Comparison of ENCODE assay signal across 37 cellular contexts in genomic region chr3:153063337-153063736, GRCh38.
"Had no signal": no experiment of that assay in that cellular context is flagged by ENCODE, and none has a peak within 500 bp of the region (broad histone marks: within the 10 kb centered on the region; RNA-seq: fewer than 3 reads in every experiment).

No MANE protein-coding gene starts in this region.

- H3K4me1 ChIP-seq: adrenal gland, body of pancreas, breast epithelium had no signal

- DNase-seq: activated CD4-positive, alpha-beta memory T cell treated with anti-CD3 and anti-CD28 coated beads for 36 hours; activated CD4-positive, alpha-beta T cell treated with anti-CD3 and anti-CD28 coated beads for 1 hour; activated CD4-positive, alpha-beta T cell treated with anti-CD3 and anti-CD28 coated beads for 36 hours; activated CD4-positive, alpha-beta T cell treated with anti-CD3 and anti-CD28 coated beads for 48 hours; activated CD4-positive, alpha-beta T cell treated with anti-CD3 and anti-CD28 coated beads, Interleukin-2, amount 50 U/mL, for 1 hour; activated CD4-positive, alpha-beta T cell treated with anti-CD3 and anti-CD28 coated beads, Interleukin-2, amount 50 U/mL, for 4 hours; activated CD4-positive, CD25-positive, alpha-beta regulatory T cell; activated CD8-positive, alpha-beta memory T cell treated with anti-CD3 and anti-CD28 coated beads, Interleukin-2, amount 50 U/mL, for 4 hours; activated CD8-positive, alpha-beta T cell treated with anti-CD3 and anti-CD28 coated beads for 36 hours; activated effector memory CD4-positive, alpha-beta T cell treated with anti-CD3 and anti-CD28 coated beads, Interleukin-2, amount 50 U/mL, for 16 hours; activated gamma-delta T cell treated with Interleukin-2 at 50 U/mL for 16 hours; activated naive CD4-positive, alpha-beta T cell; activated naive CD4-positive, alpha-beta T cell treated with anti-CD3 and anti-CD28 coated beads for 36 hours; activated naive CD4-positive, alpha-beta T cell treated with anti-CD3 and anti-CD28 coated beads, Interleukin-2, amount 50 U/mL, for 16 hours; activated naive CD8-positive, alpha-beta T cell treated with anti-CD3 and anti-CD28 coated beads for 36 hours; activated T-cell treated with anti-CD3 and anti-CD28 coated beads for 4 hours; activated T-cell treated with anti-CD3 and anti-CD28 coated beads, Interleukin-2, amount 50 U/mL, for 1 hour; activated T-cell treated with anti-CD3 and anti-CD28 coated beads, Interleukin-2, amount 50 U/mL, for 4 hours; activated T-cell treated with anti-CD3 and anti-CD28 coated beads, Interleukin-2, amount 50 U/mL, for 72 hours; adrenal gland; amniotic stem cell; aorta; body of pancreas; brain microvascular endothelial cell; central memory CD4-positive, alpha-beta T cell; T-helper 2 cell; T-helper 9 cell had no signal

- H3K4me3 ChIP-seq: adrenal gland, body of pancreas, breast epithelium had no signal

- FAIRE-seq: astrocyte, colon, TTC549 had no signal

- H3K9me3 Mint-ChIP-seq: activated CD4-positive, alpha-beta memory T cell treated with anti-CD3 and anti-CD28 coated beads for 36 hours; activated CD8-positive, alpha-beta T cell treated with anti-CD3 and anti-CD28 coated beads for 36 hours; activated naive CD4-positive, alpha-beta T cell treated with anti-CD3 and anti-CD28 coated beads for 36 hours; activated naive CD4-positive, alpha-beta T cell treated with anti-CD3 and anti-CD28 coated beads, Interleukin-2, amount 50 U/mL, for 72 hours; activated naive CD8-positive, alpha-beta T cell treated with anti-CD3 and anti-CD28 coated beads for 36 hours; activated T-cell treated with anti-CD3 and anti-CD28 coated beads, Interleukin-2, amount 50 U/mL, for 4 hours; activated T-cell treated with anti-CD3 and anti-CD28 coated beads, Interleukin-2, amount 50 U/mL, for 72 hours; activated T-helper 1 cell treated with anti-CD3 and anti-CD28 coated beads, Interleukin-12 subunit alpha, Interleukin-12 subunit beta, Interleukin-2, Interleukin-4 antibody, amounts not matched to agents 30 ng/mL and 10 ng/mL and 1 ng/mL, durations not matched to agents 14 hours and 24 hours and 36 hours; activated T-helper 17 cell treated with anti-CD3 and anti-CD28 coated beads, Interleukin-2, amount 50 U/mL, for 72 hours; T-helper 2 cell treated with Interferon-gamma antibody and Interleukin-4, amounts not matched to agents 5 μg/mL and 100 μg/mL, for 36 hours had no signal

- H3K4me3 Mint-ChIP-seq: activated CD4-positive, alpha-beta memory T cell treated with anti-CD3 and anti-CD28 coated beads for 36 hours; activated CD4-positive, alpha-beta T cell treated with anti-CD3 and anti-CD28 coated beads for 36 hours; activated CD8-positive, alpha-beta T cell treated with anti-CD3 and anti-CD28 coated beads for 36 hours; activated naive CD4-positive, alpha-beta T cell treated with anti-CD3 and anti-CD28 coated beads for 36 hours; activated naive CD8-positive, alpha-beta T cell treated with anti-CD3 and anti-CD28 coated beads for 36 hours; activated T-cell treated with anti-CD3 and anti-CD28 coated beads, Interleukin-2, amount 50 U/mL, for 4 hours; activated T-cell treated with anti-CD3 and anti-CD28 coated beads, Interleukin-2, amount 50 U/mL, for 72 hours; activated T-helper 1 cell treated with anti-CD3 and anti-CD28 coated beads, Interleukin-12 subunit alpha, Interleukin-12 subunit beta, Interleukin-2, Interleukin-4 antibody, amounts not matched to agents 30 ng/mL and 10 ng/mL and 1 ng/mL, durations not matched to agents 14 hours and 24 hours and 36 hours; activated T-helper 17 cell treated with anti-CD3 and anti-CD28 coated beads, Interleukin-2, amount 50 U/mL, for 72 hours; T-helper 2 cell treated with Interferon-gamma antibody and Interleukin-4, amounts not matched to agents 5 μg/mL and 100 μg/mL, for 36 hours had no signal

- H3K36me3 Mint-ChIP-seq: activated CD4-positive, alpha-beta memory T cell treated with anti-CD3 and anti-CD28 coated beads for 36 hours; activated naive CD4-positive, alpha-beta T cell treated with anti-CD3 and anti-CD28 coated beads, Interleukin-2, amount 50 U/mL, for 72 hours; activated naive CD8-positive, alpha-beta T cell treated with anti-CD3 and anti-CD28 coated beads for 36 hours had no signal

- H3K9me3 ChIP-seq: adrenal gland, body of pancreas, breast epithelium had no signal

- H3K27ac Mint-ChIP-seq: activated CD4-positive, alpha-beta memory T cell treated with anti-CD3 and anti-CD28 coated beads for 36 hours; activated CD4-positive, alpha-beta T cell treated with anti-CD3 and anti-CD28 coated beads for 36 hours; activated CD8-positive, alpha-beta T cell treated with anti-CD3 and anti-CD28 coated beads for 36 hours; activated naive CD4-positive, alpha-beta T cell treated with anti-CD3 and anti-CD28 coated beads for 36 hours; activated naive CD4-positive, alpha-beta T cell treated with anti-CD3 and anti-CD28 coated beads, Interleukin-2, amount 50 U/mL, for 72 hours; activated naive CD8-positive, alpha-beta T cell treated with anti-CD3 and anti-CD28 coated beads for 36 hours; activated T-cell treated with anti-CD3 and anti-CD28 coated beads, Interleukin-2, amount 50 U/mL, for 72 hours; activated T-helper 1 cell treated with anti-CD3 and anti-CD28 coated beads, Interleukin-12 subunit alpha, Interleukin-12 subunit beta, Interleukin-2, Interleukin-4 antibody, amounts not matched to agents 30 ng/mL and 10 ng/mL and 1 ng/mL, durations not matched to agents 14 hours and 24 hours and 36 hours; activated T-helper 17 cell treated with anti-CD3 and anti-CD28 coated beads, Interleukin-2, amount 50 U/mL, for 72 hours; T-helper 2 cell treated with Interferon-gamma antibody and Interleukin-4, amounts not matched to agents 5 μg/mL and 100 μg/mL, for 36 hours had no signal

- H3K4me1 Mint-ChIP-seq: activated CD4-positive, alpha-beta T cell treated with anti-CD3 and anti-CD28 coated beads for 36 hours; activated naive CD8-positive, alpha-beta T cell treated with anti-CD3 and anti-CD28 coated beads for 36 hours; activated T-helper 17 cell treated with anti-CD3 and anti-CD28 coated beads, Interleukin-2, amount 50 U/mL, for 72 hours had no signal

- H3K36me3 ChIP-seq: adrenal gland, brain microvascular endothelial cell, breast epithelium had no signal

- ATAC-seq: activated CD4-positive, alpha-beta T cell treated with anti-CD3 and anti-CD28 coated beads for 36 hours; activated CD4-positive, CD25-positive, alpha-beta regulatory T cell treated with anti-CD3 and anti-CD28 coated beads, Interleukin-2, amount 50 U/mL, for 24 hours; activated CD8-positive, alpha-beta T cell treated with anti-CD3 and anti-CD28 coated beads for 36 hours; activated naive CD4-positive, alpha-beta T cell treated with anti-CD3 and anti-CD28 coated beads, Interleukin-2, amount 50 U/mL, for 72 hours; activated T-cell treated with anti-CD3 and anti-CD28 coated beads, Interleukin-2, amount 50 U/mL, for 4 hours; activated T-cell treated with anti-CD3 and anti-CD28 coated beads, Interleukin-2, amount 50 U/mL, for 72 hours; activated T-helper 17 cell treated with anti-CD3 and anti-CD28 coated beads, Interleukin-2, amount 50 U/mL, for 72 hours; body of pancreas had no signal

- H3K27me3 ChIP-seq: adrenal gland, body of pancreas, brain microvascular endothelial cell, breast epithelium had no signal

- H3K27ac ChIP-seq: adrenal gland, body of pancreas, brain microvascular endothelial cell, breast epithelium, VCaP had no signal

- H3K27me3 Mint-ChIP-seq: activated CD4-positive, alpha-beta memory T cell treated with anti-CD3 and anti-CD28 coated beads for 36 hours; activated CD4-positive, alpha-beta T cell treated with anti-CD3 and anti-CD28 coated beads for 36 hours; activated CD8-positive, alpha-beta T cell treated with anti-CD3 and anti-CD28 coated beads for 36 hours; activated naive CD8-positive, alpha-beta T cell treated with anti-CD3 and anti-CD28 coated beads for 36 hours had no signal
